ENCODE assay signal across 22 cellular contexts in genomic region chr1:62903522-62903921, GRCh38.
"Had no signal": no experiment of that assay in that cellular context is flagged by ENCODE, and none has a peak within 500 bp of the region (broad histone marks: within the 10 kb centered on the region; RNA-seq: fewer than 3 reads in every experiment).

No MANE protein-coding gene starts in this region.

- H3K36me3 ChIP-seq: MG63 had no signal

- H3K9me3 ChIP-seq: MG63, SK-N-SH had no signal

- DNase-seq: KBM-7; MG63; NCI-H1092; NCI-H1105 treated with DMSO at 0.1 percent for 48 hours; NCI-H1417 treated with DMSO at 0.1 percent for 48 hours; NCI-H1694; NCI-H187 treated with DMSO at 0.1 percent for 48 hours; NCI-H2029 treated with DMSO at 0.1 percent for 48 hours; NCI-H2171 treated with DMSO at 0.1 percent for 48 hours; NCI-H345; NCI-H446 treated with DMSO at 0.1 percent for 48 hours; NCI-H510A treated with DMSO at 0.1 percent for 48 hours; NCI-H526; NCI-H774; NK-92 treated with Interleukin-12 subunit alpha and Interleukin-12 subunit beta, amount 100 ng/mL, for 24 hours; PC-3; SHP77; SK-N-SH; SW 1271 had no signal

- ATAC-seq: Panc1, PC-3 had no signal

- H3K27me3 ChIP-seq: MG63 had no signal

- H3K27ac ChIP-seq: HL-60, RWPE1 had no signal

- H3K4me2 ChIP-seq: SK-N-SH had no signal

- H3K9ac ChIP-seq: SK-N-SH had no signal

- H3K4me3 ChIP-seq: MG63 had no signal
